Comparison of ENCODE assay signal across 33 cellular contexts in the genomic region with DNA sequence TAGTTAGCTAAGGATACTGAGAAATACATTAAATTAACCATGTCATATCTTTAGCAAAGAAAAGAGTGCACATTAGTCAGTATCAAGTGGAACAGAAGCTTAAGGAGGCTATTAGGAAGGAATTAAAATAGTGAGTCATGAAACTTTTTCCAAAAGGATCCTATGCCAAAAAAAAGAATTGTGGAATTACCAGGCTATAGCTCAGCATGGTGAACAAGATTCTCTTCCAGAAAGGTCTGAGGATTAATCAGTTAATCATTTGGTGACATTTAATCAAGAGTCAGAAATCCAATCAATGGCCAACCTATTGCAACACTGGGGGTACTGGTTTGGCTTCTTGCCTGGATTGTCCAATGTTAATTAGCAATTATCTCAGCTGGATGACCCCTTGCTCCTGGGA.
"Had no signal": no experiment of that assay in that cellular context is flagged by ENCODE, and none has a peak within 500 bp of the region (broad histone marks: within the 10 kb centered on the region; RNA-seq: fewer than 3 reads in every experiment).

No MANE protein-coding gene starts in this region.

- H3K4me1 Mint-ChIP-seq: activated CD4-positive, alpha-beta memory T cell treated with anti-CD3 and anti-CD28 coated beads, Interleukin-2, amount 10 ng/mL, durations not matched to agents 7 days and 5 days; activated CD8-positive, alpha-beta memory T cell treated with anti-CD3 and anti-CD28 coated beads, Interleukin-2, amount 10 ng/mL, durations not matched to agents 7 days and 5 days; activated naive CD4-positive, alpha-beta T cell treated with anti-CD3 and anti-CD28 coated beads, Interleukin-2, amount 10 ng/mL, durations not matched to agents 7 days and 5 days; activated naive CD8-positive, alpha-beta T cell treated with anti-CD3 and anti-CD28 coated beads, Interleukin-2, amount 50 U/mL, for 24 hours had no signal

- H3K27ac Mint-ChIP-seq: activated CD4-positive, alpha-beta memory T cell treated with anti-CD3 and anti-CD28 coated beads, Interleukin-2, amount 10 ng/mL, durations not matched to agents 7 days and 5 days; activated CD8-positive, alpha-beta memory T cell treated with anti-CD3 and anti-CD28 coated beads, Interleukin-2, amount 10 ng/mL, durations not matched to agents 7 days and 5 days; activated naive CD4-positive, alpha-beta T cell treated with anti-CD3 and anti-CD28 coated beads, Interleukin-2, amount 10 ng/mL, durations not matched to agents 7 days and 5 days; activated naive CD8-positive, alpha-beta T cell; activated naive CD8-positive, alpha-beta T cell treated with anti-CD3 and anti-CD28 coated beads, Interleukin-2, amount 50 U/mL, for 24 hours had no signal

- H3K4me3 Mint-ChIP-seq: activated CD4-positive, alpha-beta memory T cell treated with anti-CD3 and anti-CD28 coated beads, Interleukin-2, amount 10 ng/mL, durations not matched to agents 7 days and 5 days; activated CD8-positive, alpha-beta memory T cell treated with anti-CD3 and anti-CD28 coated beads, Interleukin-2, amount 10 ng/mL, durations not matched to agents 7 days and 5 days; activated naive CD4-positive, alpha-beta T cell treated with anti-CD3 and anti-CD28 coated beads, Interleukin-2, amount 10 ng/mL, durations not matched to agents 7 days and 5 days; activated naive CD8-positive, alpha-beta T cell; activated naive CD8-positive, alpha-beta T cell treated with anti-CD3 and anti-CD28 coated beads, Interleukin-2, amount 50 U/mL, for 24 hours had no signal

- ATAC-seq: activated CD8-positive, alpha-beta memory T cell treated with anti-CD3 and anti-CD28 coated beads, Interleukin-2, amount 10 ng/mL, durations not matched to agents 7 days and 5 days; activated naive CD8-positive, alpha-beta T cell treated with anti-CD3 and anti-CD28 coated beads, Interleukin-2, amount 50 U/mL, for 24 hours; body of pancreas; Panc1 had no signal

- H3K27ac ChIP-seq: body of pancreas, SJCRH30, SK-N-MC, WERI-Rb-1 had no signal

- DNase-seq: activated CD4-positive, alpha-beta memory T cell treated with anti-CD3 and anti-CD28 coated beads, Interleukin-2, amount 10 ng/mL, durations not matched to agents 7 days and 5 days; activated CD4-positive, alpha-beta T cell treated with anti-CD3 and anti-CD28 coated beads for 1 hour; activated CD4-positive, alpha-beta T cell treated with anti-CD3 and anti-CD28 coated beads for 48 hours; activated CD4-positive, CD25-positive, alpha-beta regulatory T cell; activated CD8-positive, alpha-beta memory T cell treated with anti-CD3 and anti-CD28 coated beads for 24 hours; activated CD8-positive, alpha-beta memory T cell treated with anti-CD3 and anti-CD28 coated beads, Interleukin-2, amount 10 ng/mL, durations not matched to agents 7 days and 5 days; activated CD8-positive, alpha-beta memory T cell treated with anti-CD3 and anti-CD28 coated beads, Interleukin-2, amount 50 U/mL, for 48 hours; activated effector memory CD4-positive, alpha-beta T cell treated with Interleukin-2 at 50 U/mL for 16 hours; activated naive CD4-positive, alpha-beta T cell treated with anti-CD3 and anti-CD28 coated beads, Interleukin-2, amount 10 ng/mL, durations not matched to agents 7 days and 5 days; activated naive CD8-positive, alpha-beta T cell treated with anti-CD3 and anti-CD28 coated beads, Interleukin-2, amount 50 U/mL, for 24 hours; activated T-cell treated with anti-CD3 and anti-CD28 coated beads, Interleukin-2, amount 50 U/mL, for 48 hours; anterior cingulate cortex; body of pancreas; caudate nucleus; cerebellar nuclear complex; Kasumi-1; KG1; MG63; MV-4-11; NCI-H1092; NCI-H1436 treated with DMSO at 0.1 percent for 48 hours; NCI-H1694 treated with DMSO at 0.1 percent for 48 hours; NCI-H2029; NCI-H2107; NCI-H2171; NCI-H524; SHP77; SJCRH30; T1000; WERI-Rb-1 had no signal

- H3K9me3 ChIP-seq: body of pancreas, MG63, SJCRH30 had no signal

- H3K27me3 Mint-ChIP-seq: activated CD4-positive, alpha-beta memory T cell treated with anti-CD3 and anti-CD28 coated beads, Interleukin-2, amount 10 ng/mL, durations not matched to agents 7 days and 5 days; activated CD8-positive, alpha-beta memory T cell treated with anti-CD3 and anti-CD28 coated beads, Interleukin-2, amount 10 ng/mL, durations not matched to agents 7 days and 5 days; activated naive CD4-positive, alpha-beta T cell treated with anti-CD3 and anti-CD28 coated beads, Interleukin-2, amount 10 ng/mL, durations not matched to agents 7 days and 5 days; activated naive CD8-positive, alpha-beta T cell; activated naive CD8-positive, alpha-beta T cell treated with anti-CD3 and anti-CD28 coated beads, Interleukin-2, amount 50 U/mL, for 24 hours had no signal

- H3K27me3 ChIP-seq: body of pancreas, SJCRH30 had no signal

- H3K36me3 Mint-ChIP-seq: activated CD8-positive, alpha-beta memory T cell treated with anti-CD3 and anti-CD28 coated beads, Interleukin-2, amount 10 ng/mL, durations not matched to agents 7 days and 5 days; activated naive CD4-positive, alpha-beta T cell treated with anti-CD3 and anti-CD28 coated beads, Interleukin-2, amount 10 ng/mL, durations not matched to agents 7 days and 5 days; activated naive CD8-positive, alpha-beta T cell had no signal

- H3K9me3 Mint-ChIP-seq: activated CD4-positive, alpha-beta memory T cell treated with anti-CD3 and anti-CD28 coated beads, Interleukin-2, amount 10 ng/mL, durations not matched to agents 7 days and 5 days; activated naive CD4-positive, alpha-beta T cell treated with anti-CD3 and anti-CD28 coated beads, Interleukin-2, amount 10 ng/mL, durations not matched to agents 7 days and 5 days; activated naive CD8-positive, alpha-beta T cell treated with anti-CD3 and anti-CD28 coated beads, Interleukin-2, amount 50 U/mL, for 24 hours had no signal
